8 cellular contexts compared by ENCODE assay signal in genomic region chr6:89080281-89081128, GRCh38. TPM values are rescaled to one million over a fixed set of nuclear protein-coding genes. Genes with fewer than 3 reads are reported as not detected.
DNase-seq lines count a peak whose midpoint lies in the region; ATAC-seq and TF ChIP-seq lines count a peak whose summit lies in the region.

PNRC1 (plus strand) TSS chr6:89080751; CDS start chr6:89080895, 144 bp downstream.

- H3K9me3 ChIP-seq in T-helper 17 cell (ENCODE audit: control insufficient read depth, low read length, poor library complexity, severe bottlenecking) (no peaks in the 10 kb centered on the region), left ventricle myocardium inferior (replicated peaks) (no peaks in the 10 kb centered on the region), prostate gland (no peaks in the 10 kb centered on the region)

- intact Hi-C loops in left ventricle myocardium inferior (cut with micrococcal nuclease): loop anchor here (10.0 kb wide), 2 partner anchors 64 to 96 kb away; partner anchors contain the start of gene PM20D2
- intact Hi-C loops in prostate gland (cut with DNase I): loop anchor here (5.0 kb wide), 6 partner anchors 37 to 272 kb away; partner anchors contain the start of genes PM20D2, SRSF12 and UBE2J1

- DNase-seq in NCI-H1694 treated with DMSO at 0.1 percent for 48 hours (lab: John Stamatoyannopoulos, UW) (peak; percentile 93), T-helper 17 cell (peak; percentile 100), amygdala (lab: John Stamatoyannopoulos, UW) (peak; percentile 84 to 100 (median 99)), left ventricle myocardium inferior (peak; percentile 100), prostate gland (ENCODE audit: low spot score) (peak; percentile 100)

- under 1% methylated on average over 63 of the region's 63 CpGs for WGBS in prostate gland
- under 1% methylated on average over 63 of the region's 63 CpGs for WGBS in urinary bladder

- ATAC-seq in HG02885 (IDR thresholded peaks at IDR 0.05; ENCODE audit: poor library complexity, unreplicated experiment): peak; percentile 68
- ATAC-seq in T-helper 17 cell: peak; percentile 76

- peak within 1 kb of the TSS; percentile 93 for H3K4me3 Mint-ChIP-seq in T-helper 17 cell

- H3K4me1 ChIP-seq in left ventricle myocardium inferior: peaks cover 60% of the 10 kb centered on the region
- no peaks in the 10 kb centered on the region for H3K4me1 ChIP-seq in prostate gland (replicated peaks)
- H3K4me1 ChIP-seq in urinary bladder (ENCODE audit: insufficient read depth): peaks cover 2% of the 10 kb centered on the region

- no peaks in the 10 kb centered on the region for H3K27me3 ChIP-seq in left ventricle myocardium inferior (ENCODE audit: low read depth)
- H3K27me3 ChIP-seq in prostate gland (replicated peaks; ENCODE audit: insufficient read depth): no peaks in the 10 kb centered on the region

- TF ChIP-seq POLR2A in GM15510 (IDR thresholded peaks at IDR 0.05; ENCODE audit: borderline replicate concordance, extremely low read depth, insufficient read length) (peak; percentile 99), prostate gland (IDR thresholded peaks at IDR 0.05) (peak; percentile 100)

- H3K27ac ChIP-seq in left ventricle myocardium inferior (replicated peaks): peak within 1 kb of the TSS; percentile 100
- peak within 1 kb of the TSS; percentile 100 for H3K27ac ChIP-seq in prostate gland
- peak within 1 kb of the TSS; percentile 100 for H3K27ac ChIP-seq in urinary bladder (ENCODE audit: low read depth)

- TF ChIP-seq CTCF in left ventricle myocardium inferior (IDR thresholded peaks at IDR 0.05; ENCODE audit: borderline replicate concordance) (no peak), prostate gland (IDR thresholded peaks at IDR 0.05) (peak in 1 of 4 experiments; percentile 11)

- H3K27me3 Mint-ChIP-seq in T-helper 17 cell: no peaks in the 10 kb centered on the region

- peak within 1 kb of the TSS; percentile 97 for H3K27ac Mint-ChIP-seq in T-helper 17 cell

- peaks cover 12% of the 10 kb centered on the region for H3K36me3 Mint-ChIP-seq in T-helper 17 cell (ENCODE audit: low read depth)

- peaks cover 47% of the 10 kb centered on the region for H3K4me1 Mint-ChIP-seq in T-helper 17 cell

- H3K4me3 ChIP-seq in left ventricle myocardium inferior: peak within 1 kb of the TSS; percentile 99
- peak within 1 kb of the TSS; percentile 100 for H3K4me3 ChIP-seq in prostate gland
- peak within 1 kb of the TSS; percentile 100 for H3K4me3 ChIP-seq in urinary bladder (ENCODE audit: low read depth, low read length)

- peaks cover 32% of the 10 kb centered on the region for H3K36me3 ChIP-seq in left ventricle myocardium inferior
- H3K36me3 ChIP-seq in prostate gland: peaks cover 0 to 1% of the 10 kb centered on the region in 2 donors
- no peaks in the 10 kb centered on the region for H3K36me3 ChIP-seq in urinary bladder (ENCODE audit: insufficient read depth)

RNA-seq across cellular contexts. Expression of gene PNRC1, which starts in this region (rescaled TPM):
- total RNA-seq in T-helper 17 cell: 100 to 1,000 TPM; 671 to 837 TPM
- total RNA-seq in left ventricle myocardium inferior: 180 TPM
- 100 to 1,000 TPM; 216 to 273 TPM for total RNA-seq in prostate gland
- total RNA-seq in urinary bladder: 224 TPM
- polyA plus RNA-seq in urinary bladder: 147 TPM

Comparison
In these comparisons a context has a peak if more than half of its experiments do, and no peak if none do; other contexts are left out.
1. Peak in every context shown above with its lines: DNase-seq, ATAC-seq, H3K4me3 ChIP-seq and H3K27ac ChIP-seq.